In the genomic region with DNA sequence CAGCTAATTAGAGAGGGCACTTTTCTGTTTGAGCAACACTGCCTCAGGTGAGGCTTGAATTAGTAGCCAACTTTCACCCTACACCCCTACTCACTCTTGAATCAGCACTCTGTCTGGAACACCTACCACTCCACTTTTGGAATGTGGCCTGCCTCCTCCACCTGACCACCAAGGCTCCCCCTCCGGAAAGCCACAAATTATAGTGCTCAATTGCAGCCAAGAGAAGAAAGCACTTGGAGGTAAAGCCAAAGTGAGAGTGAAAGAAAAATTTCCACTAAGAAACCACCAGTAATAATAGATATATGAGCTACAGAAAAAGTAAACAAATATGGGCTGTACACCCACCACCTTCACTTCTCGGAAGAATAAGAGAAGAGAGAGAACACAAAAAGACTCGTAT, we compare ENCODE assay signal across 8 cellular contexts. TPM values are rescaled to one million over a fixed set of nuclear protein-coding genes. Genes with fewer than 3 reads are reported as not detected.
DNase-seq lines count a peak whose midpoint lies in the region; ATAC-seq, FAIRE-seq and TF ChIP-seq lines count a peak whose summit lies in the region.

No MANE protein-coding gene starts in this region.

- 91% methylated on average over 3 of the region's 3 CpGs; no CpG with 5 or more reads in 1 of the 2 experiments for WGBS in endodermal cell (ENCODE audit: insufficient coverage in 1 of 2, insufficient read length in 1 of 2), 2 experiments

- intact Hi-C loops in left ventricle myocardium inferior (cut with micrococcal nuclease) = no loop called here

- no peak overlapping the region for H3K4me3 ChIP-seq in CD8-positive, alpha-beta memory T cell (ENCODE audit: low read length)
- no peak overlapping the region for H3K4me3 ChIP-seq in endodermal cell (ENCODE audit: low read length)
- no peak overlapping the region for H3K4me3 ChIP-seq in left ventricle myocardium inferior

- CTCF ChIA-PET in CD8-positive, alpha-beta memory T cell (lab: Charles Lee) = interaction anchor here (1.7 kb wide), 1 partner anchor 21 kb away, joined by 3 read pairs; no protein-coding TSS in a partner anchor

- no peaks in the 10 kb centered on the region for H3K9me3 ChIP-seq in CD8-positive, alpha-beta memory T cell (ENCODE audit: low read length)
- H3K9me3 ChIP-seq in endodermal cell (ENCODE audit: control insufficient read depth, low read length) = no peaks in the 10 kb centered on the region
- no peaks in the 10 kb centered on the region for H3K9me3 ChIP-seq in left ventricle myocardium inferior (replicated peaks)

- ATAC-seq in HG03442 (IDR thresholded peaks at IDR 0.05; ENCODE audit: unreplicated experiment) = peak; percentile 76

- H3K4me1 ChIP-seq in CD8-positive, alpha-beta memory T cell (ENCODE audit: insufficient read depth, low read length) = peaks cover 13% of the 10 kb centered on the region
- H3K4me1 ChIP-seq in endodermal cell (ENCODE audit: control insufficient read depth, insufficient read depth, low read length) = peaks cover 8% of the 10 kb centered on the region
- peaks cover 22% of the 10 kb centered on the region for H3K4me1 ChIP-seq in left ventricle myocardium inferior

- H3K36me3 Mint-ChIP-seq in CD8-positive, alpha-beta memory T cell = peaks cover 0 to 1% (median 0%) of the 10 kb centered on the region in 3 donors
- H3K36me3 Mint-ChIP-seq in endodermal cell (ENCODE audit: low read depth) = no peaks in the 10 kb centered on the region

- no peaks in the 10 kb centered on the region for H3K36me3 ChIP-seq in CD8-positive, alpha-beta memory T cell (ENCODE audit: insufficient read depth, low read length)
- H3K36me3 ChIP-seq in endodermal cell (ENCODE audit: control insufficient read depth, insufficient read depth, low read length) = no peaks in the 10 kb centered on the region
- no peaks in the 10 kb centered on the region for H3K36me3 ChIP-seq in left ventricle myocardium inferior

- no peaks in the 10 kb centered on the region for H3K27me3 ChIP-seq in CD8-positive, alpha-beta memory T cell (ENCODE audit: insufficient read depth, low read length, poor library complexity, severe bottlenecking)
- H3K27me3 ChIP-seq in endodermal cell (ENCODE audit: control insufficient read depth, insufficient read depth, low read length, poor library complexity, severe bottlenecking) (no peaks in the 10 kb centered on the region), left ventricle myocardium inferior (ENCODE audit: low read depth) (no peaks in the 10 kb centered on the region)

- H3K4me3 Mint-ChIP-seq in CD8-positive, alpha-beta memory T cell = peak overlapping the region in 6 of 7 donors; percentile 10 to 79 (median 64)
- no peak overlapping the region for H3K4me3 Mint-ChIP-seq in endodermal cell

- no peak overlapping the region for H3K9ac ChIP-seq in endodermal cell (ENCODE audit: extremely low read depth, low read length, poor library complexity, severe bottlenecking)

- POLR2A ChIA-PET in CD8-positive, alpha-beta memory T cell (lab: Charles Lee) = no interaction called here

- FAIRE-seq in D721Med (lab: Jason Lieb, UNC) = no peak

- DNase-seq in CD8-positive, alpha-beta memory T cell = no peak
- DNase-seq in GM20000 (ENCODE audit: low spot score) (peak; percentile 11), endodermal cell (peak; percentile 46), putamen (ENCODE audit: low spot score) (no peak), D721Med (ENCODE audit: insufficient read length, low spot score) (no peak), NCI-H526 (lab: John Stamatoyannopoulos, UW) (no peak), left ventricle myocardium inferior (no peak)

- no peaks in the 10 kb centered on the region for H3K27me3 Mint-ChIP-seq in CD8-positive, alpha-beta memory T cell
- H3K27me3 Mint-ChIP-seq in endodermal cell (ENCODE audit: insufficient read depth) = no peaks in the 10 kb centered on the region

- peaks cover 54 to 85% (median 75%) of the 10 kb centered on the region in 3 donors for H3K4me1 Mint-ChIP-seq in CD8-positive, alpha-beta memory T cell
- H3K4me1 Mint-ChIP-seq in endodermal cell = peaks cover 25% of the 10 kb centered on the region

- peak overlapping the region in 5 of 8 donors; percentile 46 to 83 (median 68) for H3K27ac Mint-ChIP-seq in CD8-positive, alpha-beta memory T cell
- H3K27ac Mint-ChIP-seq in endodermal cell = peak overlapping the region; percentile 7

- TF ChIP-seq CTCF in GM20000 (IDR thresholded peaks at IDR 0.05; ENCODE audit: extremely low read depth, missing control alignments) = no peak
- TF ChIP-seq CTCF in endodermal cell (conservative IDR thresholded peaks at IDR 0.05) = no peak
- TF ChIP-seq CTCF in D721Med (IDR thresholded peaks at IDR 0.05; ENCODE audit: insufficient read depth, missing control alignments) = no peak
- TF ChIP-seq CTCF in left ventricle myocardium inferior (IDR thresholded peaks at IDR 0.05; ENCODE audit: borderline replicate concordance) = no peak

- no peaks in the 10 kb centered on the region for H3K9me3 Mint-ChIP-seq in CD8-positive, alpha-beta memory T cell
- H3K9me3 Mint-ChIP-seq in endodermal cell = no peaks in the 10 kb centered on the region

- no peak overlapping the region for H3K27ac ChIP-seq in CD8-positive, alpha-beta memory T cell (ENCODE audit: low read depth, low read length)
- H3K27ac ChIP-seq in endodermal cell (ENCODE audit: low read depth, low read length) = no peak overlapping the region
- H3K27ac ChIP-seq in left ventricle myocardium inferior (replicated peaks) = no peak overlapping the region

RNA-seq across cellular contexts. Expression of a gene that starts 41.1 kb away (rescaled TPM):
- total RNA-seq in CD8-positive, alpha-beta memory T cell = 10 to 100 TPM; 30.0 to 30.7 TPM
- polyA plus RNA-seq in CD8-positive, alpha-beta memory T cell = 6.9 TPM
- total RNA-seq in endodermal cell = 10 to 100 TPM; 36.6 to 39.2 TPM
- polyA plus RNA-seq in endodermal cell (2013, experiment 1 of 2) = 20.9 TPM
- polyA plus RNA-seq in endodermal cell (2013, experiment 2 of 2) = 20.5 TPM
- total RNA-seq in left ventricle myocardium inferior = 16.7 TPM

Comparison
In these comparisons a context has a peak if more than half of its experiments do, and no peak if none do; other contexts are left out.
1. DNase-seq: peak in GM20000 (single experiment) and endodermal cell (single experiment); none in CD8-positive, alpha-beta memory T cell (0 of 5), putamen (single experiment), D721Med (single experiment), NCI-H526 (0 of 2) and left ventricle myocardium inferior (single experiment).